ENCODE assay signal across 1 cellular context in the genomic region with DNA sequence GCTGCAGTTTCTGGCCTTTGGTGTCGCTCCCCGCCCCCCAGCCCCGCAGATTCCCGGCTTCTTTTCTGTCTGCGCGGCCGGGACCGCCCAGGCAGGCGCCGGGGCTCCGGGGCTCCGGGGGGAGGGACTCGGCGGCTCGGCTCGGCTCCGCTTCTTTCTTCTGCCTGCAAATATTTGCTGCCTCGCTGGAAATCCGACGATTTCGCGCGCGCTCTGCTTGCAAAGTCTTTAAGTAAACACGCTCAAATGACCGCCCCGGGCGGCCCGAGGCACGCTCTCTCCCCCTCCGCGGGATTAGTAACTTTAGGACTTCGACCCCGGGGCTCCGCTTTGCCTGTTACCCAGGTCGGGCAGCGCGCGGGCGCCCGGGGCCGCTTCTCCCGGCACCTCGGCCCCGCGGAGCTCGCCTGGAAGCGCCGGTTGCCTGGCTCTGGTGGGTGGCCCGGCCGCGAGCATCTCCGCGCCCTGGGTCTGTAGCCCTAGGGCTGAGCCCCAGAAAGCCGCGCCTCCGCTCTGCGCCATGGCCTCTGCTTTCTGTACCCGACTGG.
TF ChIP-seq lines count a peak whose summit lies in the region.

No MANE protein-coding gene starts in this region.

TF ChIP-seq in HEK293, 187 proteins besides CTCF, POLR2A, EP300 and RAD21 (continued from another document):
- TF ChIP-seq, protein P1, sequence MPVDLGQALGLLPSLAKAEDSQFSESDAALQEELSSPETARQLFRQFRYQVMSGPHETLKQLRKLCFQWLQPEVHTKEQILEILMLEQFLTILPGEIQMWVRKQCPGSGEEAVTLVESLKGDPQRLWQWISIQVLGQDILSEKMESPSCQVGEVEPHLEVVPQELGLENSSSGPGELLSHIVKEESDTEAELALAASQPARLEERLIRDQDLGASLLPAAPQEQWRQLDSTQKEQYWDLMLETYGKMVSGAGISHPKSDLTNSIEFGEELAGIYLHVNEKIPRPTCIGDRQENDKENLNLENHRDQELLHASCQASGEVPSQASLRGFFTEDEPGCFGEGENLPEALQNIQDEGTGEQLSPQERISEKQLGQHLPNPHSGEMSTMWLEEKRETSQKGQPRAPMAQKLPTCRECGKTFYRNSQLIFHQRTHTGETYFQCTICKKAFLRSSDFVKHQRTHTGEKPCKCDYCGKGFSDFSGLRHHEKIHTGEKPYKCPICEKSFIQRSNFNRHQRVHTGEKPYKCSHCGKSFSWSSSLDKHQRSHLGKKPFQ (tag by site-specific recombination; IDR thresholded peaks at IDR 0.05) = 0 out of 2 replicates have a peak, but pooled peaks have one; percentile 54
- no peak for TF ChIP-seq ZNF274 (IDR thresholded peaks at IDR 0.05; ENCODE audit: low read length)
- TF ChIP-seq ZNF274 (tag by site-specific recombination; IDR thresholded peaks at IDR 0.05; ENCODE audit: borderline replicate concordance) = no peak
- TF ChIP-seq ZBTB44 (tag by site-specific recombination; IDR thresholded peaks at IDR 0.05) = no peak
- no peak for TF ChIP-seq HOXC10 (CRISPR knock-in tag; IDR thresholded peaks at IDR 0.05)
- no peak for TF ChIP-seq ZNF10 (tag by site-specific recombination; IDR thresholded peaks at IDR 0.05)
- no peak for TF ChIP-seq ZSCAN16 (tag by site-specific recombination; IDR thresholded peaks at IDR 0.05)
- TF ChIP-seq ZNF555 (tag by site-specific recombination; conservative IDR thresholded peaks at IDR 0.05) = no peak
- TF ChIP-seq ZIC2 (tag by site-specific recombination; IDR thresholded peaks at IDR 0.05) = peak; percentile 53; the same call in 1 of the 2 replicates
- no peak for TF ChIP-seq KLF1 (tag by site-specific recombination; IDR thresholded peaks at IDR 0.05)
- no peak; the same call in 1 of the 2 replicates for TF ChIP-seq ZNF501 (tag by site-specific recombination; IDR thresholded peaks at IDR 0.05)
- TF ChIP-seq, protein P2, sequence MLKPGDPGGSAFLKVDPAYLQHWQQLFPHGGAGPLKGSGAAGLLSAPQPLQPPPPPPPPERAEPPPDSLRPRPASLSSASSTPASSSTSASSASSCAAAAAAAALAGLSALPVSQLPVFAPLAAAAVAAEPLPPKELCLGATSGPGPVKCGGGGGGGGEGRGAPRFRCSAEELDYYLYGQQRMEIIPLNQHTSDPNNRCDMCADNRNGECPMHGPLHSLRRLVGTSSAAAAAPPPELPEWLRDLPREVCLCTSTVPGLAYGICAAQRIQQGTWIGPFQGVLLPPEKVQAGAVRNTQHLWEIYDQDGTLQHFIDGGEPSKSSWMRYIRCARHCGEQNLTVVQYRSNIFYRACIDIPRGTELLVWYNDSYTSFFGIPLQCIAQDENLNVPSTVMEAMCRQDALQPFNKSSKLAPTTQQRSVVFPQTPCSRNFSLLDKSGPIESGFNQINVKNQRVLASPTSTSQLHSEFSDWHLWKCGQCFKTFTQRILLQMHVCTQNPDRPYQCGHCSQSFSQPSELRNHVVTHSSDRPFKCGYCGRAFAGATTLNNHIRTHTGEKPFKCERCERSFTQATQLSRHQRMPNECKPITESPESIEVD (tag by site-specific recombination; IDR thresholded peaks at IDR 0.05) = no peak
TF ChIP-seq in HEK293: peak in this region for 23.
